ENCODE assay signal across 1 cellular context in genomic region chr9:95024097-95024671, GRCh38.
A peak's percentile ranks its signal among the peaks of the same experiment; 100 is the strongest.
TF ChIP-seq lines count a peak whose summit lies in the region.

No MANE protein-coding gene starts in this region.

TF ChIP-seq in HepG2, 621 proteins besides CTCF, POLR2A, EP300 and RAD21 (continued from another document and continues in another):
- no peak for TF ChIP-seq ZNF18 (CRISPR knock-in tag; IDR thresholded peaks at IDR 0.05; ENCODE audit: insufficient replicate concordance)
- peak; percentile 46; the same call in 1 of the 2 replicates for TF ChIP-seq KAT8 (CRISPR knock-in tag; IDR thresholded peaks at IDR 0.05)
- TF ChIP-seq ZBTB25 (CRISPR knock-in tag; IDR thresholded peaks at IDR 0.05) = peak; percentile 75; the same call in 1 of the 2 replicates
- peak; percentile 29; the same call in 1 of the 2 replicates for TF ChIP-seq IRF2 (CRISPR knock-in tag; IDR thresholded peaks at IDR 0.05)
- TF ChIP-seq RFXANK (CRISPR knock-in tag; IDR thresholded peaks at IDR 0.05) = no peak
- TF ChIP-seq ZC3H13 (CRISPR knock-in tag; IDR thresholded peaks at IDR 0.05) = peak; percentile 42; the same call in 1 of the 2 replicates
- TF ChIP-seq POGZ (CRISPR knock-in tag; IDR thresholded peaks at IDR 0.05) = peak; percentile 78
- no peak for TF ChIP-seq RFX1 (IDR thresholded peaks at IDR 0.05)
- no peak for TF ChIP-seq LCORL (IDR thresholded peaks at IDR 0.05)
- 0 out of 2 replicates have a peak, but pooled peaks have one; percentile 45 for TF ChIP-seq LCORL (CRISPR knock-in tag; IDR thresholded peaks at IDR 0.05)
- TF ChIP-seq JARID2 (CRISPR knock-in tag; IDR thresholded peaks at IDR 0.05; ENCODE audit: insufficient replicate concordance) = no peak
- TF ChIP-seq ZNF317 (CRISPR knock-in tag; IDR thresholded peaks at IDR 0.05) = peak; percentile 29; the same call in 1 of the 2 replicates
- TF ChIP-seq ZBTB34 (CRISPR knock-in tag; IDR thresholded peaks at IDR 0.05) = peak; percentile 83
- TF ChIP-seq ZNF430 (CRISPR knock-in tag; IDR thresholded peaks at IDR 0.05) = peak; percentile 55; the same call in 1 of the 2 replicates
- TF ChIP-seq ZNF180 (CRISPR knock-in tag; IDR thresholded peaks at IDR 0.05; ENCODE audit: borderline replicate concordance, low read depth) = no peak
- peak; percentile 54; the same call in 1 of the 2 replicates for TF ChIP-seq ZNF605 (CRISPR knock-in tag; IDR thresholded peaks at IDR 0.05)
- no peak for TF ChIP-seq ZNF552 (CRISPR knock-in tag; IDR thresholded peaks at IDR 0.05; ENCODE audit: borderline replicate concordance)
- TF ChIP-seq ZNF577 (CRISPR knock-in tag; IDR thresholded peaks at IDR 0.05; ENCODE audit: borderline replicate concordance, low read depth) = no peak
- no peak for TF ChIP-seq ZNF879 (CRISPR knock-in tag; IDR thresholded peaks at IDR 0.05)
- TF ChIP-seq KDM2A (CRISPR knock-in tag; IDR thresholded peaks at IDR 0.05; ENCODE audit: borderline replicate concordance, low read depth) = peak; percentile 63
- TF ChIP-seq ZNF550 (CRISPR knock-in tag; IDR thresholded peaks at IDR 0.05; ENCODE audit: borderline replicate concordance) = no peak
- peak; percentile 27; the same call in 1 of the 2 replicates for TF ChIP-seq ARID4A (CRISPR knock-in tag; IDR thresholded peaks at IDR 0.05; ENCODE audit: borderline replicate concordance)
- TF ChIP-seq SNAPC5 (CRISPR knock-in tag; IDR thresholded peaks at IDR 0.05; ENCODE audit: borderline replicate concordance) = no peak
- peak; percentile 75 for TF ChIP-seq ZMYM4 (CRISPR knock-in tag; IDR thresholded peaks at IDR 0.05)
- TF ChIP-seq ZMAT5 (CRISPR knock-in tag; IDR thresholded peaks at IDR 0.05; ENCODE audit: borderline replicate concordance, low read depth) = no peak
- TF ChIP-seq ARHGAP35 (CRISPR knock-in tag; IDR thresholded peaks at IDR 0.05; ENCODE audit: borderline replicate concordance) = no peak
- TF ChIP-seq ONECUT2 (CRISPR knock-in tag; IDR thresholded peaks at IDR 0.05) = no peak
- TF ChIP-seq ZNF580 (CRISPR knock-in tag; IDR thresholded peaks at IDR 0.05; ENCODE audit: borderline replicate concordance, low read depth) = peak; percentile 39; the same call in 1 of the 2 replicates
- TF ChIP-seq ARNTL (CRISPR knock-in tag; IDR thresholded peaks at IDR 0.05) = peak; percentile 38; the same call in 1 of the 2 replicates
- no peak for TF ChIP-seq FOXP1 (IDR thresholded peaks at IDR 0.05)
- peak; percentile 18; the same call in 1 of the 2 replicates for TF ChIP-seq FOXP1 (CRISPR knock-in tag; IDR thresholded peaks at IDR 0.05)
- TF ChIP-seq ZNF275 (CRISPR knock-in tag; IDR thresholded peaks at IDR 0.05; ENCODE audit: borderline replicate concordance) = no peak
- peak; percentile 43; the same call in 1 of the 2 replicates for TF ChIP-seq ZNF792 (CRISPR knock-in tag; IDR thresholded peaks at IDR 0.05)
- TF ChIP-seq ZNF570 (CRISPR knock-in tag; IDR thresholded peaks at IDR 0.05; ENCODE audit: borderline replicate concordance) = no peak
- no peak for TF ChIP-seq MZF1 (CRISPR knock-in tag; IDR thresholded peaks at IDR 0.05; ENCODE audit: borderline replicate concordance)
- 0 out of 2 replicates have a peak, but pooled peaks have one; percentile 20 for TF ChIP-seq SMC3 (IDR thresholded peaks at IDR 0.05; ENCODE audit: low read length)
- TF ChIP-seq RBM22 (optimal IDR thresholded peaks at IDR 0.05; ENCODE audit: low read length) = peak; percentile 63
- peak; percentile 15; the same call in 1 of the 2 replicates for TF ChIP-seq CREM (IDR thresholded peaks at IDR 0.05)
- TF ChIP-seq CREM (CRISPR knock-in tag; IDR thresholded peaks at IDR 0.05) = no peak
- no peak for TF ChIP-seq LBX2 (CRISPR knock-in tag; IDR thresholded peaks at IDR 0.05; ENCODE audit: borderline replicate concordance)
- 0 out of 2 replicates have a peak, but pooled peaks have one; percentile 61 for TF ChIP-seq ZNF124 (CRISPR knock-in tag; IDR thresholded peaks at IDR 0.05)
- TF ChIP-seq SNAPC4 (CRISPR knock-in tag; IDR thresholded peaks at IDR 0.05) = no peak
- TF ChIP-seq MYNN (CRISPR knock-in tag; IDR thresholded peaks at IDR 0.05; ENCODE audit: low read depth) = no peak
- TF ChIP-seq SOX6 (IDR thresholded peaks at IDR 0.05) = no peak
- TF ChIP-seq SOX6 (CRISPR knock-in tag; IDR thresholded peaks at IDR 0.05) = peak; percentile 83
- no peak for TF ChIP-seq ZNF784 (CRISPR knock-in tag; IDR thresholded peaks at IDR 0.05; ENCODE audit: borderline replicate concordance)
- no peak; the same call in 1 of the 2 replicates for TF ChIP-seq IRX3 (CRISPR knock-in tag; IDR thresholded peaks at IDR 0.05; ENCODE audit: borderline replicate concordance, low read depth)
- no peak; the same call in 1 of the 2 replicates for TF ChIP-seq ZSCAN5A (CRISPR knock-in tag; IDR thresholded peaks at IDR 0.05; ENCODE audit: borderline replicate concordance)
